Comparison of ENCODE assay signal across 1 cellular context in the genomic region with DNA sequence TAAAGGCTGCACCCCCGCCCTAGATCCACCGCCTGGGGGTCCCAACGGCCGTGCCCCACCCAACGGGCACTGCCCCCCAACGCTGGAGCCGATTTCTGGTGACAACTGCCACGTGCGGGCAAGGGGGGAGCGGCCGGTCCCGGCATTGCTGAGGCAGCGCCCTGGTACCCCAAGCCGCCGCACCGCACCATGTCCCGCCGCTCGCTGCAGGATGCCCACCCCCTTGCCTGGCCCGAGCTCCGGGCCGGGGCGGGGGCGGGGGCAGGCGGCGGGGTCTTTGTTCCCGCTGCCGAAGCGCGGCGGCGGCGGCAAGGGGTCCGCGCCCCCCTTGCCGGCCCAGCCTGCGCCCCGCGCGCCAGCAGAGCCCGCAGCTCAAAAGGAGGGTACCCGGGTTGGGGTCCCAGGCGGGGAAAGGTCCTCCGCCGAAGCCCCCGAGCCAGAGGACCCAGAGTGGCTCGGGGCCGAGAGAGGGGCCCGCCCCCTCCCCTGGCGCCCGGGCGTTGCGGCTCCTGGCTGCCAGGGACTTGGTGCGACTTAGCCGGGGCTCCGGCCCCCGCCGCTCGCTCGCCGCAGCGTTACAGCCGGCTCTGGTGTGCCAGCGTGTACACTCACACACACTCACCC.
TF ChIP-seq lines count a peak whose summit lies in the region.

No MANE protein-coding gene starts in this region.

TF ChIP-seq in IMR-90, 13 proteins besides CTCF, POLR2A, EP300 and RAD21 (continued from another document):
- 0 out of 2 replicates have a peak, but pooled peaks have one; percentile 2 for TF ChIP-seq MAZ (IDR thresholded peaks at IDR 0.05; ENCODE audit: borderline replicate concordance, low read depth, low read length)
